ENCODE assay signal across 8 cellular contexts in the genomic region with DNA sequence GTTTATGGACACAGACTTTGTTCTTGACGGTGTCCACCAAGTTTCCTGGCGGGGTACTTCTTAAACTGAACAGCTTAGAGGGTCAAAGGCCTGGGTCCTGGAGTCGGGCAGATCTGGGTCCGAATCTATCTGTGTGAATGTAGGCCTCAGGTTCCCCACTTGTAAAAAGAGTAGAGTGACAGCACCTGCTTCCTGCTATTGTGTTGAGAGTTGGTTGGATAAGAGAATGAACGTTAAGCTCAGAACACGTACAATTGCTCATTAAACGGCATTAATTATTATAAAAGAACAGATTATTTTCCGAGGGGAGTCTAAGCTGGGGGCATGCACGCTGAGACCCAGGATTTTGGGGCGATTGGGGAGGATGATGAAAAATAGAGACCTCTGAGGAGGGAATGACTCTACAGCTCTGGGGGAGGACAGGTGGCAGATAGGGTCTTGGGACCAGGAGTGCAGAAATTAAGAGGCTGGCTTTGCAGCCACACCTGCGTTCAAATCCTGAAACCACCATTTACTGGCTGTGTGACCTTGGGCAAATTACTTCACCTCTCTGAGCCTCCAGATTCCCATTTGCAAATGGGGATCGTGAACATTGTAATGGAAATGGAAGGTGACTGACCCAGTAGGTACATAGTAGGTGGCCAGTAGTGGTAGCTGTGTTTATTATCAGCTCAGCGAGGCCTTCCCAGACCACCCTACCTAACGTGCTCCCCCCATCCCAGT. TPM values are rescaled to one million over a fixed set of nuclear protein-coding genes. Genes with fewer than 3 reads are reported as not detected.
DNase-seq lines count a peak whose midpoint lies in the region; ATAC-seq and TF ChIP-seq lines count a peak whose summit lies in the region.

No MANE protein-coding gene starts in this region.

- H3K27me3 ChIP-seq in GM23248 (replicated peaks; ENCODE audit: insufficient read depth) (no peaks in the 10 kb centered on the region), SJSA1 (replicated peaks) (no peaks in the 10 kb centered on the region), gastrocnemius medialis (no peaks in the 10 kb centered on the region)

- no peaks in the 10 kb centered on the region for H3K9me3 ChIP-seq in GM23248 (ENCODE audit: low read depth)
- no peaks in the 10 kb centered on the region for H3K9me3 ChIP-seq in SJSA1 (replicated peaks)
- no peaks in the 10 kb centered on the region for H3K9me3 ChIP-seq in gastrocnemius medialis

- in situ Hi-C loops in GM23248 (cut with MboI) = no loop called here
- in situ Hi-C loops in gastrocnemius medialis (cut with MboI; ENCODE audit: low sequenced_read_pairs in 4 of 4) = no loop called here

- intact Hi-C loops in gastrocnemius medialis (cut with DNase I; ENCODE audit: low total_unique reads) = loop anchor here (10.0 kb wide), 3 partner anchors 790 to 970 kb away; a partner anchor contains a TSS

- TF ChIP-seq CTCF in fibroblast of the aortic adventitia (IDR thresholded peaks at IDR 0.05; ENCODE audit: insufficient read depth, low read length) = no peak
- TF ChIP-seq CTCF in gastrocnemius medialis (IDR thresholded peaks at IDR 0.05 in 4 of 5, conservative IDR thresholded peaks at IDR 0.05 in 1 of 5) = no peak

- 35 to 37% methylated on average over 14 of the region's 14 CpGs for WGBS in GM23248 (ENCODE audit: low coverage in 1 of 2, low lambda C conversion rate in 2 of 2, missing lambda C conversion rate in 2 of 2), 2 experiments

- H3K9ac ChIP-seq in GM23248 = peak overlapping the region; percentile 82

- H3K4me3 ChIP-seq in GM23248 (peak overlapping the region; percentile 92), SJSA1 (peak overlapping the region; percentile 83), fibroblast of the aortic adventitia (ENCODE audit: low read depth, low read length) (peak overlapping the region; percentile 86), gastrocnemius medialis (peak overlapping the region; percentile 91 to 97 (median 92))

- DNase-seq in GM23248 (no peak), SJSA1 (ENCODE audit: low read depth in 1 of 2, low spot score in 2 of 2) (no peak), fibroblast of the aortic adventitia (ENCODE audit: low read depth) (no peak), gastrocnemius medialis (no peak), OCI-M2 (lab: John Stamatoyannopoulos, UW; ENCODE audit: unreplicated experiment) (no peak), SK-N-DZ (ENCODE audit: low spot score) (no peak), GM19238 (ENCODE audit: insufficient read length, low spot score) (no peak), NCI-H1436 treated with DMSO at 0.1 percent for 48 hours (lab: John Stamatoyannopoulos, UW) (no peak)

- ATAC-seq in gastrocnemius medialis = no peak

- H3K4me2 ChIP-seq in GM23248 (ENCODE audit: unreplicated experiment) = peak overlapping the region; percentile 99

- peaks cover 31% of the 10 kb centered on the region for H3K4me1 ChIP-seq in GM23248 (ENCODE audit: insufficient read depth)
- peaks cover 21% of the 10 kb centered on the region for H3K4me1 ChIP-seq in SJSA1 (replicated peaks)
- peaks cover 47 to 49% of the 10 kb centered on the region in 2 donors for H3K4me1 ChIP-seq in gastrocnemius medialis

- H3K79me2 ChIP-seq in GM23248 (ENCODE audit: insufficient read depth) = peaks cover 71% of the 10 kb centered on the region

- no peaks in the 10 kb centered on the region; the same call in 1 of the 2 replicates for H4K20me1 ChIP-seq in GM23248 (ENCODE audit: insufficient read depth)

- H3K27ac ChIP-seq in GM23248 (no peak overlapping the region), SJSA1 (no peak overlapping the region), gastrocnemius medialis (peak overlapping the region; percentile 91 to 96 (median 94))

- H2AFZ ChIP-seq in GM23248 = peak overlapping the region; percentile 81

- no peak for TF ChIP-seq POLR2A in gastrocnemius medialis (IDR thresholded peaks at IDR 0.05)

- H3F3A ChIP-seq in GM23248 (ENCODE audit: insufficient read depth) = no peaks in the 10 kb centered on the region

- H3K36me3 ChIP-seq in GM23248 (ENCODE audit: low read depth) (no peaks in the 10 kb centered on the region), SJSA1 (no peaks in the 10 kb centered on the region), gastrocnemius medialis (no peaks in the 10 kb centered on the region)

- H3K9me2 ChIP-seq in GM23248 (ENCODE audit: insufficient read depth) = no peaks in the 10 kb centered on the region

RNA-seq across cellular contexts. Expression of a gene that starts 0.9 kb away (rescaled TPM):
- 12.9 and 21.4 TPM in 2 replicates for total RNA-seq in GM23248 (2014; rRNA removed; shearing (Covaris generic))
- 12.7 and 13.2 TPM in 2 replicates for polyA plus RNA-seq in GM23248 (2016; fragmentation: Nextera tagmentation; extraction: Ambion mirVana)
- 14.8 and 19.1 TPM in 2 replicates for total RNA-seq in SJSA1 (2014; rRNA removed; shearing (Covaris generic))
- 14.5 and 16.3 TPM in 2 replicates for total RNA-seq in fibroblast of the aortic adventitia (ENCODE audit: low replicate concordance)
- total RNA-seq in gastrocnemius medialis = 10 to 100 TPM; 24.5 to 33.0 (median 29.3) TPM
- 7.4 and 10.1 TPM in 2 replicates for polyA plus RNA-seq in SK-N-DZ (2014; cell fraction: cytosol; rRNA removed)
- 7.2 and 9.7 TPM in 2 replicates for polyA plus RNA-seq in SK-N-DZ (2014; cell fraction: nucleus; rRNA removed)

RNA-seq across cellular contexts. Expression of a gene that starts 3.0 kb away (rescaled TPM):
- 101 and 105 TPM in 2 replicates for total RNA-seq in GM23248 (2014; rRNA removed; shearing (Covaris generic))
- polyA plus RNA-seq in GM23248 (2016; fragmentation: Nextera tagmentation; extraction: Ambion mirVana) = 41.8 and 42.1 TPM in 2 replicates
- 43.5 and 48.5 TPM in 2 replicates for total RNA-seq in SJSA1 (2014; rRNA removed; shearing (Covaris generic))
- total RNA-seq in fibroblast of the aortic adventitia (ENCODE audit: low replicate concordance) (35.2 and 50.2 TPM in 2 replicates), gastrocnemius medialis (100 to 1,000 TPM in 3 of 4 donors, 10 to 100 TPM in 1; 83.9 to 184 (median 127) TPM)
- polyA plus RNA-seq in SK-N-DZ (2014; cell fraction: cytosol; rRNA removed) = 44.3 and 52.6 TPM in 2 replicates
- 34.4 and 41.2 TPM in 2 replicates for polyA plus RNA-seq in SK-N-DZ (2014; cell fraction: nucleus; rRNA removed)

Comparison
In these comparisons a context has a peak if more than half of its experiments do, and no peak if none do; other contexts are left out.
1. H3K27ac ChIP-seq: peak in gastrocnemius medialis (4 of 4); none in GM23248 (single experiment) and SJSA1 (single experiment).
2. Peak in every context shown above with its lines, with median percentiles within 50 percentile points of each other: H3K4me3 ChIP-seq.